ENCODE assay signal across 18 cellular contexts in the genomic region with DNA sequence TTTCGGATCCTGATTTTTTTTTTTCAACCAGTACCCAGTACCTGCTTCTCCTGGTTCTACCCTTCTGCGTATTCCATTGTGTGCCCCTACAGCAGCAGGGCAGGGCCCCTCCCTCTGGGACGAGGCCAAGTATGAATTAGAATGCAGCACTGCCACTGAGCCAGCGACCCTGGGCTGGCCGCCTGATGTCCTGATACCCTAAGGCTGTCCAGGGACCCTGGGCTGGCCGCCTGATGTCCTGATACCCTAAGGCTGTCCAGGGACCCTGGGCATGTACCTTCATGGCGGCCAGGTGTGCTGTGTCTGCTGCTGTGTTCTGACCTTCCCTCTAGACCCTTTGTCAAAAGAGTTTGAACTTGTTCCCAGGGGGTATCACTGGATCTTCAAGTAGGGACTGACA.
"Had no signal": no experiment of that assay in that cellular context is flagged by ENCODE, and none has a peak within 500 bp of the region (broad histone marks: within the 10 kb centered on the region; RNA-seq: fewer than 3 reads in every experiment).

No MANE protein-coding gene starts in this region.

- H3K27ac ChIP-seq: tibial artery had no signal

- H3K4me1 Mint-ChIP-seq: T-helper 17 cell had no signal

- DNase-seq: activated CD4-positive, alpha-beta memory T cell treated with anti-CD3 and anti-CD28 coated beads for 36 hours; activated CD4-positive, alpha-beta T cell treated with anti-CD3 and anti-CD28 coated beads for 48 hours; activated effector memory CD4-positive, alpha-beta T cell treated with anti-CD3 and anti-CD28 coated beads, Interleukin-2, amount 50 U/mL, for 16 hours; activated naive CD4-positive, alpha-beta T cell treated with anti-CD3 and anti-CD28 coated beads, Interleukin-2, amount 10 ng/mL, durations not matched to agents 7 days and 5 days; amygdala; effector CD4-positive, alpha-beta T cell; foreskin melanocyte; glutamatergic neuron; hippocampal formation; mesenchymal stem cell; stimulated activated CD4-positive, alpha-beta T cell treated with anti-CD3 and anti-CD28 coated beads, Interleukin-4, amount 100 ng/mL, for 4 hours; SW 1271; T-helper 17 cell; tibial artery had no signal

- H3K27me3 Mint-ChIP-seq: activated CD4-positive, alpha-beta memory T cell treated with anti-CD3 and anti-CD28 coated beads for 36 hours; dendritic cell treated with granulocyte-macrophage colony-stimulating factor and Interleukin-4, amounts not matched to agents 40 ng/mL and 50 ng/mL, for 4 days; stimulated activated naive CD8-positive, alpha-beta T cell treated with anti-CD3 and anti-CD28 coated beads, Interleukin-15, Interleukin-2, amounts not matched to agents 100 ng/mL and 50 ng/mL, for 24 hours had no signal

- H3K27me3 ChIP-seq: tibial artery had no signal

- H3K9me3 ChIP-seq: tibial artery had no signal

- H3K4me3 ChIP-seq: tibial artery had no signal

- ATAC-seq: esophagus mucosa, T-helper 17 cell had no signal

- H3K4me3 Mint-ChIP-seq: activated CD4-positive, alpha-beta memory T cell treated with anti-CD3 and anti-CD28 coated beads for 36 hours; activated naive CD4-positive, alpha-beta T cell treated with anti-CD3 and anti-CD28 coated beads, Interleukin-2, amount 10 ng/mL, durations not matched to agents 7 days and 5 days; dendritic cell treated with granulocyte-macrophage colony-stimulating factor and Interleukin-4, amounts not matched to agents 40 ng/mL and 50 ng/mL, for 4 days; stimulated activated naive CD8-positive, alpha-beta T cell treated with anti-CD3 and anti-CD28 coated beads, Interleukin-15, Interleukin-2, amounts not matched to agents 100 ng/mL and 50 ng/mL, for 24 hours; T-helper 17 cell had no signal

- H3K9me3 Mint-ChIP-seq: activated CD4-positive, alpha-beta memory T cell treated with anti-CD3 and anti-CD28 coated beads for 36 hours; activated naive CD4-positive, alpha-beta T cell treated with anti-CD3 and anti-CD28 coated beads, Interleukin-2, amount 10 ng/mL, durations not matched to agents 7 days and 5 days; dendritic cell treated with granulocyte-macrophage colony-stimulating factor and Interleukin-4, amounts not matched to agents 40 ng/mL and 50 ng/mL, for 4 days; stimulated activated naive CD8-positive, alpha-beta T cell treated with anti-CD3 and anti-CD28 coated beads, Interleukin-15, Interleukin-2, amounts not matched to agents 100 ng/mL and 50 ng/mL, for 24 hours had no signal

- H3K36me3 ChIP-seq: tibial artery had no signal

- H3K27ac Mint-ChIP-seq: activated CD4-positive, alpha-beta memory T cell treated with anti-CD3 and anti-CD28 coated beads for 36 hours; activated naive CD4-positive, alpha-beta T cell treated with anti-CD3 and anti-CD28 coated beads, Interleukin-2, amount 10 ng/mL, durations not matched to agents 7 days and 5 days; dendritic cell treated with granulocyte-macrophage colony-stimulating factor and Interleukin-4, amounts not matched to agents 40 ng/mL and 50 ng/mL, for 4 days; progenitor cell of endocrine pancreas; stimulated activated naive CD8-positive, alpha-beta T cell treated with anti-CD3 and anti-CD28 coated beads, Interleukin-15, Interleukin-2, amounts not matched to agents 100 ng/mL and 50 ng/mL, for 24 hours; T-helper 17 cell had no signal

- H3K36me3 Mint-ChIP-seq: activated CD4-positive, alpha-beta memory T cell treated with anti-CD3 and anti-CD28 coated beads for 36 hours; activated naive CD4-positive, alpha-beta T cell treated with anti-CD3 and anti-CD28 coated beads, Interleukin-2, amount 10 ng/mL, durations not matched to agents 7 days and 5 days had no signal
